Comparison of ENCODE assay signal across 1 cellular context in genomic region chr6:12716298-12716853, GRCh38.
TF ChIP-seq lines count a peak whose summit lies in the region.

Gene PHACTR1, plus strand, starts transcription at chr6:12716767.

TF ChIP-seq in GM12878, 131 proteins besides CTCF, POLR2A, EP300 and RAD21 (continued from another document):
- TF ChIP-seq RELB (IDR thresholded peaks at IDR 0.05; ENCODE audit: low read depth) (no peak), HDGF (IDR thresholded peaks at IDR 0.05) (no peak), GATAD2B (conservative IDR thresholded peaks at IDR 0.05; ENCODE audit: low read depth) (no peak), YY1 (IDR thresholded peaks at IDR 0.05; ENCODE audit: low read depth, low read length) (no peak), ZZZ3 (IDR thresholded peaks at IDR 0.05; ENCODE audit: control insufficient read depth, insufficient read length, low read depth) (no peak), SKIL (IDR thresholded peaks at IDR 0.05; ENCODE audit: low read depth, poor library complexity, severe bottlenecking) (no peak), RELA (IDR thresholded peaks at IDR 0.05; ENCODE audit: borderline replicate concordance, partially characterized antibody) (no peak), SIX5 (IDR thresholded peaks at IDR 0.05; ENCODE audit: low read depth, low read length, severe bottlenecking) (no peak)
